10 cellular contexts compared by ENCODE assay signal in genomic region chr10:17665742-17666141, GRCh38. TPM values are rescaled to one million over a fixed set of nuclear protein-coding genes. Genes with fewer than 3 reads are reported as not detected.
A peak's percentile ranks its signal among the peaks of the same experiment; 100 is the strongest.
DNase-seq lines count a peak whose midpoint lies in the region; ATAC-seq, FAIRE-seq and TF ChIP-seq lines count a peak whose summit lies in the region.
"Had no signal": no experiment of that assay in that cellular context is flagged by ENCODE, and none has a peak within 500 bp of the region (broad histone marks: within the 10 kb centered on the region; RNA-seq: fewer than 3 reads in every experiment).

No MANE protein-coding gene starts in this region.

- H3K27ac ChIP-seq in left lung (peak overlapping the region; percentile 68 to 88), tibial nerve (peak overlapping the region; percentile 67 to 93 (median 86))

- ATAC-seq in left lung (peak; percentile 90), GM21390 (IDR thresholded peaks at IDR 0.05; ENCODE audit: unreplicated experiment) (no peak), GM21515 (IDR thresholded peaks at IDR 0.05; ENCODE audit: unreplicated experiment) (no peak), GM21526 (IDR thresholded peaks at IDR 0.05; ENCODE audit: low FRiP score, unreplicated experiment) (no peak)

- TF ChIP-seq EP300 in tibial nerve (IDR thresholded peaks at IDR 0.05): peak; percentile 97 to 99

- peaks cover 55% of the 10 kb centered on the region for H3K4me1 Mint-ChIP-seq in chondrocyte (ENCODE audit: low read depth)

- H3K4me3 Mint-ChIP-seq in chondrocyte (ENCODE audit: unreplicated experiment): peak overlapping the region; percentile 3
- H3K4me3 Mint-ChIP-seq: central memory CD8-positive, alpha-beta T cell had no signal

- peak in 1 of 2 donors; percentile 40 for TF ChIP-seq POLR2A in tibial nerve (IDR thresholded peaks at IDR 0.05)

- WGBS in tibial nerve, 2 donors: 28 to 32% methylated on average over 4 of the region's 4 CpGs

- DNase-seq in HTR-8/SVneo (ENCODE audit: insufficient read length, low spot score): peak; percentile 37
- DNase-seq in chondrocyte (ENCODE audit: low spot score): no peak
- DNase-seq in left lung: no peak
- DNase-seq in tibial nerve (ENCODE audit: low spot score in 2 of 2): peak in 1 of 2 donors; percentile 72
- DNase-seq in NCI-H1436 treated with DMSO at 0.1 percent for 48 hours (lab: John Stamatoyannopoulos, UW): no peak

- H3K36me3 ChIP-seq in left lung (peaks cover 0 to 6% of the 10 kb centered on the region in 2 donors), tibial nerve (peaks cover 0 to 14% (median 0%) of the 10 kb centered on the region in 3 donors)

- H3K27me3 ChIP-seq in left lung (no peaks in the 10 kb centered on the region), tibial nerve (no peaks in the 10 kb centered on the region)

- peak overlapping the region; percentile 94 for H3K27ac Mint-ChIP-seq in chondrocyte (ENCODE audit: unreplicated experiment)

- intact Hi-C loops in left lung (cut with DNase I): no loop called here

- TF ChIP-seq CTCF in chondrocyte (IDR thresholded peaks at IDR 0.05) (no peak), left lung (IDR thresholded peaks at IDR 0.05) (no peak), tibial nerve (IDR thresholded peaks at IDR 0.05) (no peak)

- H3K27me3 Mint-ChIP-seq in chondrocyte (ENCODE audit: low read depth): no peaks in the 10 kb centered on the region
- H3K27me3 Mint-ChIP-seq: central memory CD8-positive, alpha-beta T cell had no signal

- no peak for FAIRE-seq in HTR-8/SVneo (lab: Jason Lieb, UNC)

- H3K4me1 ChIP-seq in left lung (peaks cover 0 to 34% of the 10 kb centered on the region in 2 donors), tibial nerve (peaks cover 0 to 13% (median 2%) of the 10 kb centered on the region in 4 donors)

- peaks cover 17% of the 10 kb centered on the region for H3K36me3 Mint-ChIP-seq in chondrocyte (ENCODE audit: low read depth)

- H3K9me3 Mint-ChIP-seq in chondrocyte (ENCODE audit: low read depth): peaks cover 2% of the 10 kb centered on the region
- H3K9me3 Mint-ChIP-seq: central memory CD8-positive, alpha-beta T cell had no signal

- H3K9me3 ChIP-seq in left lung (no peaks in the 10 kb centered on the region), tibial nerve (no peaks in the 10 kb centered on the region)

- H3K4me3 ChIP-seq in left lung (no peak overlapping the region), tibial nerve (peak overlapping the region in 2 of 4 donors; percentile 0 to 2)

RNA-seq across cellular contexts. Expression of gene STAM, which starts 21.8 kb away (rescaled TPM):
- total RNA-seq in chondrocyte (27.4 to 30.7 TPM (median 27.6 TPM) in 3 replicates), left lung (10 to 100 TPM; 36.4 to 42.3 TPM), tibial nerve (10 to 100 TPM; 17.3 to 28.2 (median 25.1) TPM)

RNA-seq across cellular contexts. Expression of gene HACD1, which starts 48.6 kb away (rescaled TPM):
- total RNA-seq in chondrocyte (31.6 to 77.4 TPM (median 71.6 TPM) in 3 replicates), left lung (10 to 100 TPM; 45.1 to 47.0 TPM), tibial nerve (1 to 10 TPM; 6.1 to 9.3 (median 7.5) TPM)
- total RNA-seq: T-helper 1 cell treated with Interleukin-12 subunit alpha and Interleukin-12 subunit beta and Interleukin-4 antibody, amounts not matched to agents 30 ng/mL and 1 ng/mL, for 36 hours had no signal
